ENCODE assay signal across 7 cellular contexts in the genomic region with DNA sequence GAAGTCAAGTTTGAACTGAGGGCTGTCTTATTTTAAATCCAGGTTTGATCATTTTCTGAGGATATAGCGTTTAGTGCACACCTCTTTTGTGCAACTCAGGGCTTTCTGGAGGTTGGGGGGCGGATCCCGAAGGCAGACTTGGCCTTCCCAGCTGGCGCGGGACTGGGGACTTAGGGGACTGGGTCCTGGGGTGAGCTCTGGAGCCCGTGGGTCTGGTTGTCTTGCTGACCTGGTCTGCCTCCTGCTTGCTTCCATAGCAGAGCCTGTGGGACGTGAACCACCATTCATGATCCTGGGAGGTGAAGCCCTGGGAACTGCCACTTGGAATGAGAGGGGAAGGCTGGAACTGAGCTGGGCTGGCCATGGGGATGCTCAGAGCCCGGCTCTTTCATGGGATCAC.
"Had no signal": no experiment of that assay in that cellular context is flagged by ENCODE, and none has a peak within 500 bp of the region (broad histone marks: within the 10 kb centered on the region; RNA-seq: fewer than 3 reads in every experiment).

No MANE protein-coding gene starts in this region.

- H3K4me3 ChIP-seq: GM23338 had no signal

- H3K27ac ChIP-seq: HL-60 had no signal

- H3K4me3 Mint-ChIP-seq: GM23338, H9, IgD-negative memory B cell had no signal

- H3K4me2 ChIP-seq: GM23338 had no signal

- H3K36me3 Mint-ChIP-seq: IgD-negative memory B cell had no signal

- H3K27ac Mint-ChIP-seq: GM23338, IgD-negative memory B cell had no signal

- DNase-seq: H9, HCEC 1CT, KBM-7 had no signal

- ATAC-seq: GM23338, HepG2 had no signal

- H2AFZ ChIP-seq: GM23338 had no signal

- H3K4me1 Mint-ChIP-seq: IgD-negative memory B cell had no signal

- H3K9me3 Mint-ChIP-seq: GM23338, H9 had no signal
